Comparison of ENCODE assay signal across 17 cellular contexts in the genomic region with DNA sequence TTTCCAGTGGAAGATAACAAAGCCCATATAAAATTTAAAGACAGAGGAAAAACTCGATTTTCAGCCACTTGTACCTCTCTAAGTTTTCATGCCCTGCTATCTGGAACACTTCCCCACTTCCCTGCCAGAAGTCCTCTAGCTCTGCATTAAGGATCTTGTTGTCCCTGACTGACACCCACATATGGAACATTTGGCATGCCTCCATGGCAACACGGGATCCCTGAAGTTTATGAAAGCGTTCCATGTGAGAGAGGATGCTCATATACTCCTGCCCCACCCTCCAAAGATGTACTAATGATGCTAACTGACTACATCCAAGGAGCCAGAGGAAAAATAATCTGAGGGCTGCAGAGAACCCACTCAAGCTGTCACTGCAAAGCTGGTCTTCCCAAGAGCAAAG. TPM values are rescaled to one million over a fixed set of nuclear protein-coding genes. Genes with fewer than 3 reads are reported as not detected.
DNase-seq lines count a peak whose midpoint lies in the region; ATAC-seq, FAIRE-seq and TF ChIP-seq lines count a peak whose summit lies in the region.
"Had no signal": no experiment of that assay in that cellular context is flagged by ENCODE, and none has a peak within 500 bp of the region (broad histone marks: within the 10 kb centered on the region; RNA-seq: fewer than 3 reads in every experiment).

No MANE protein-coding gene starts in this region.

- peaks cover 39% of the 10 kb centered on the region for H3K4me1 ChIP-seq in HepG2 (ENCODE audit: insufficient read depth, low read length)
- H3K4me1 ChIP-seq in right lobe of liver, result peaks cover 0 to 66% (median 10%) of the 10 kb centered on the region in 4 donors
- H3K4me1 ChIP-seq in PC-3 (ENCODE audit: insufficient read depth, low read length), result peaks cover 61% of the 10 kb centered on the region
- peaks cover 56% of the 10 kb centered on the region for H3K4me1 ChIP-seq in endothelial cell of umbilical vein (ENCODE audit: control insufficient read depth, extremely low read depth, insufficient read depth, low read length)

- intact Hi-C loops in HepG2 (cut with micrococcal nuclease; ENCODE audit: unreplicated experiment) (no loop called here), right lobe of liver (cut with DNase I) (no loop called here), PC-3 (cut with micrococcal nuclease) (loop anchor here (2.0 kb wide), 1 partner anchor 19 kb away; no protein-coding TSS in a partner anchor), endothelial cell of umbilical vein (cut with micrococcal nuclease) (no loop called here)

- no peak for TF ChIP-seq RAD21 in HepG2 (CRISPR knock-in tag; IDR thresholded peaks at IDR 0.05)

- no peak overlapping the region for H3K4me2 ChIP-seq in HepG2 (ENCODE audit: low read depth, low read length)
- no peak overlapping the region for H3K4me2 ChIP-seq in PC-3 (ENCODE audit: low read length)
- no peak overlapping the region for H3K4me2 ChIP-seq in endothelial cell of umbilical vein (ENCODE audit: insufficient read depth, low read length)
- H3K4me2 ChIP-seq: SK-N-SH had no signal

- H3K4me3 Mint-ChIP-seq in chondrocyte (ENCODE audit: unreplicated experiment), result no peak overlapping the region
- H3K4me3 Mint-ChIP-seq: CD8-positive, alpha-beta T cell had no signal

- BruUV-seq in HepG2 (replicated peaks; lab: Mats Ljungman, UMichigan) (TSS peak; percentile 41), PC-3 (replicated peaks; lab: Mats Ljungman, UMichigan) (TSS peak; percentile 30), endothelial cell of umbilical vein (replicated peaks; lab: Mats Ljungman, UMichigan) (no TSS peak)

- FAIRE-seq in HepG2 (lab: Jason Lieb, UNC), result no peak
- no peak for FAIRE-seq in endothelial cell of umbilical vein (lab: Jason Lieb, UNC)

- H3K9me1 ChIP-seq in endothelial cell of umbilical vein (replicated peaks; ENCODE audit: control insufficient read depth, extremely low read depth, insufficient read depth, low read length), result no peaks in the 10 kb centered on the region

- no peak overlapping the region for H3K27ac Mint-ChIP-seq in chondrocyte (ENCODE audit: unreplicated experiment)
- H3K27ac Mint-ChIP-seq: CD8-positive, alpha-beta T cell had no signal

- no peaks in the 10 kb centered on the region for H3K9me2 ChIP-seq in PC-3 (replicated peaks; ENCODE audit: low read length)
- H3K9me2 ChIP-seq: SK-N-SH had no signal

- H3K9me3 Mint-ChIP-seq in chondrocyte (ENCODE audit: low read depth), result no peaks in the 10 kb centered on the region
- H3K9me3 Mint-ChIP-seq: CD8-positive, alpha-beta T cell had no signal

- H3K27ac ChIP-seq in HepG2 (ENCODE audit: extremely low read length, insufficient read depth, low read length), result no peak overlapping the region
- H3K27ac ChIP-seq in right lobe of liver, result no peak overlapping the region
- peak overlapping the region; percentile 99 for H3K27ac ChIP-seq in PC-3 (ENCODE audit: low read length)
- no peak overlapping the region for H3K27ac ChIP-seq in endothelial cell of umbilical vein (ENCODE audit: insufficient read depth, low read depth, low read length)

- no peak overlapping the region for H3K9ac ChIP-seq in HepG2 (ENCODE audit: insufficient read depth, low read depth, low read length)
- H3K9ac ChIP-seq in PC-3 (ENCODE audit: low read length), result no peak overlapping the region
- H3K9ac ChIP-seq in endothelial cell of umbilical vein (replicated peaks; ENCODE audit: extremely low read depth, insufficient read depth, low read length), result no peak overlapping the region
- H3K9ac ChIP-seq: SK-N-SH had no signal

- peaks cover 19% of the 10 kb centered on the region for H3K4me1 Mint-ChIP-seq in chondrocyte (ENCODE audit: low read depth)

- peaks cover 23% of the 10 kb centered on the region for H3K36me3 Mint-ChIP-seq in chondrocyte (ENCODE audit: low read depth)

- CTCF ChIA-PET in HepG2 (lab: Yijun Ruan, JAX; ENCODE audit: low intra/inter-chr PET ratio, low total read pairs) (no interaction called here), PC-3 (lab: Charles Lee) (interaction anchor here (0.7 kb wide), 1 partner anchor 33 kb away, joined by 3 read pairs; no protein-coding TSS in a partner anchor), endothelial cell of umbilical vein (lab: Charles Lee) (interaction anchor here (0.7 to 13.8 kb wide), 4 partner anchors 9 to 32 kb away, joined by 3 to 254 read pairs (median 4); a partner anchor contains a TSS)

- H4K20me1 ChIP-seq in HepG2 (ENCODE audit: insufficient read depth, low read length) (no peaks in the 10 kb centered on the region), PC-3 (ENCODE audit: low read length) (no peaks in the 10 kb centered on the region), endothelial cell of umbilical vein (replicated peaks; ENCODE audit: control insufficient read depth, extremely low read depth, insufficient read depth, low read length) (no peaks in the 10 kb centered on the region)

- no peak for TF ChIP-seq CTCF in HepG2 (CRISPR knock-in tag; IDR thresholded peaks at IDR 0.05)
- TF ChIP-seq CTCF in right lobe of liver (IDR thresholded peaks at IDR 0.05), result no peak
- no peak for TF ChIP-seq CTCF in PC-3 (conservative IDR thresholded peaks at IDR 0.05; ENCODE audit: low read depth, low read length)
- TF ChIP-seq CTCF in endothelial cell of umbilical vein (IDR thresholded peaks at IDR 0.05; ENCODE audit: extremely low read depth in 1 of 2, insufficient read depth in 1 of 2, low read depth in 1 of 2, low read length in 2 of 2), result no peak
- TF ChIP-seq CTCF in chondrocyte (IDR thresholded peaks at IDR 0.05), result no peak

- peaks cover 2 to 39% of the 10 kb centered on the region in 2 experiments; a peak in 4 of 5 replicates for H3K36me3 ChIP-seq in HepG2 (replicated peaks in 1 of 2; ENCODE audit: control insufficient read depth in 1 of 2, insufficient read depth in 2 of 2, low read length in 2 of 2)
- peaks cover 0 to 27% (median 7%) of the 10 kb centered on the region in 4 donors for H3K36me3 ChIP-seq in right lobe of liver
- H3K36me3 ChIP-seq in PC-3 (ENCODE audit: low read depth, low read length), result peaks cover 86% of the 10 kb centered on the region
- peaks cover 27 to 46% of the 10 kb centered on the region in 2 experiments for H3K36me3 ChIP-seq in endothelial cell of umbilical vein (ENCODE audit: control insufficient read depth in 2 of 2, extremely low read depth in 1 of 2, insufficient read depth in 2 of 2, low read length in 2 of 2)

- in situ Hi-C loops in HepG2 (cut with HindIII; ENCODE audit: extremely low pct_ligation_motif_present, low pct_unique_long_range_greater_than_20kb), result no loop called here

- POLR2A ChIA-PET in HepG2 (lab: Yijun Ruan, JAX) (no interaction called here), PC-3 (lab: Charles Lee; ENCODE audit: unreplicated experiment) (interaction anchor here (0.6 kb wide), 1 partner anchor 108 kb away, joined by 3 read pairs; no protein-coding TSS in a partner anchor), endothelial cell of umbilical vein (lab: Charles Lee) (interaction anchor here (1.4 kb wide), 1 partner anchor 15 kb away, joined by 3 read pairs; no protein-coding TSS in a partner anchor)

- no peaks in the 10 kb centered on the region for H3K27me3 Mint-ChIP-seq in chondrocyte (ENCODE audit: low read depth)

- H3K27me3 ChIP-seq in HepG2 (ENCODE audit: control insufficient read depth in 1 of 2, insufficient read depth in 2 of 2, low read length in 2 of 2) (no peaks in the 10 kb centered on the region), right lobe of liver (no peaks in the 10 kb centered on the region), PC-3 (ENCODE audit: low read length) (no peaks in the 10 kb centered on the region), endothelial cell of umbilical vein (ENCODE audit: control insufficient read depth in 2 of 2, insufficient read depth in 2 of 2, low read length in 2 of 2) (no peaks in the 10 kb centered on the region)

- peaks cover 12% of the 10 kb centered on the region for H3F3A ChIP-seq in PC-3 (ENCODE audit: low read length, unreplicated experiment)

- no peak for DNase-seq in HepG2 (ENCODE audit: low spot score)
- DNase-seq in right lobe of liver, result no peak
- DNase-seq in PC-3, result no peak
- DNase-seq in endothelial cell of umbilical vein (ENCODE audit: low read depth, low spot score), result no peak
- no peak for DNase-seq in hepatic stellate cell (ENCODE audit: low spot score)
- DNase-seq in activated CD4-positive, alpha-beta T cell treated with anti-CD3 and anti-CD28 coated beads for 1 hour, result no peak
- DNase-seq in chondrocyte (ENCODE audit: low spot score), result no peak
- DNase-seq: CD8-positive, alpha-beta T cell; Kasumi-1; NCI-H1436; NCI-H345; NCI-H69; NK-92 treated with Interleukin-12 subunit alpha and Interleukin-12 subunit beta, amount 100 ng/mL, for 24 hours; OCI-M1; SK-N-SH had no signal

- dilution Hi-C loops in endothelial cell of umbilical vein (cut with MboI; ENCODE audit: extremely low pct_ligation_motif_present, low sequenced_read_pairs), result no loop called here

- H2AFZ ChIP-seq in HepG2 (ENCODE audit: low read length), result no peak overlapping the region
- no peak overlapping the region for H2AFZ ChIP-seq in PC-3 (ENCODE audit: low read length)
- H2AFZ ChIP-seq in endothelial cell of umbilical vein (ENCODE audit: low read depth, low read length), result no peak overlapping the region

- TF ChIP-seq POLR2A in HepG2 (IDR thresholded peaks at IDR 0.05; ENCODE audit: insufficient read depth in 1 of 2, low read depth in 2 of 2, low read length in 2 of 2) (no peak), right lobe of liver (IDR thresholded peaks at IDR 0.05) (no peak), endothelial cell of umbilical vein (IDR thresholded peaks at IDR 0.05; ENCODE audit: low read depth, low read length) (peak; percentile 54)

- no peak for TF ChIP-seq EP300 in HepG2 (IDR thresholded peaks at IDR 0.05; ENCODE audit: low read depth in 2 of 2, low read length in 2 of 2)
- TF ChIP-seq EP300 in HepG2 (CRISPR knock-in tag; IDR thresholded peaks at IDR 0.05; ENCODE audit: borderline replicate concordance), result no peak

- no peaks in the 10 kb centered on the region for H3K79me2 ChIP-seq in HepG2 (ENCODE audit: insufficient read depth, low read length)
- H3K79me2 ChIP-seq in PC-3 (ENCODE audit: low read length), result peaks cover 60% of the 10 kb centered on the region
- H3K79me2 ChIP-seq in endothelial cell of umbilical vein (ENCODE audit: control insufficient read depth, insufficient read depth, low read length), result peaks cover 88% of the 10 kb centered on the region

- H3K4me3 ChIP-seq in HepG2 (replicated peaks in 1 of 3; ENCODE audit: insufficient read depth in 1 of 3, low read depth in 2 of 3, low read length in 3 of 3) (no peak overlapping the region), right lobe of liver (no peak overlapping the region), PC-3 (ENCODE audit: low read length) (no peak overlapping the region), endothelial cell of umbilical vein (replicated peaks in 1 of 3; ENCODE audit: insufficient read depth in 1 of 3, low read depth in 1 of 3, low read length in 3 of 3) (no peak overlapping the region)

- 74% methylated on average over 3 of the region's 3 CpGs for WGBS in HepG2 (ENCODE audit: low lambda C conversion rate)
- WGBS in right lobe of liver (ENCODE audit: insufficient coverage, low coverage, low lambda C conversion rate, missing lambda C conversion rate), result 90% methylated on average over 3 of the region's 3 CpGs

- H3K9me3 ChIP-seq in HepG2 (ENCODE audit: low read length), result no peaks in the 10 kb centered on the region
- no peaks in the 10 kb centered on the region for H3K9me3 ChIP-seq in right lobe of liver
- H3K9me3 ChIP-seq in PC-3 (ENCODE audit: low read length), result no peaks in the 10 kb centered on the region
- H3K9me3 ChIP-seq in endothelial cell of umbilical vein (replicated peaks; ENCODE audit: control insufficient read depth, insufficient read depth, low read length), result no peaks in the 10 kb centered on the region
- H3K9me3 ChIP-seq: SK-N-SH had no signal

- ATAC-seq in HepG2, result no peak
- ATAC-seq in right lobe of liver, result no peak
- ATAC-seq in PC-3, result no peak
- ATAC-seq: CD8-positive, alpha-beta T cell had no signal

RNA-seq across cellular contexts. Expression of a gene that starts 8.8 kb away (rescaled TPM):
- total RNA-seq in HepG2 (2016; rRNA removed; fragmentation: Illumina TruSeq; extraction: Trizol), result 0.35 TPM in 1 of 2 replicates, not detected in the other
- total RNA-seq in HepG2 (2016; cell fraction: cytosol; rRNA removed; fragmentation: Illumina TruSeq; extraction: Trizol; ENCODE audit: low read depth), result 0.71 TPM in 1 of 2 replicates, not detected in the other
- total RNA-seq in HepG2 (2016; cell fraction: insoluble cytoplasmic fraction; rRNA removed; fragmentation: Illumina TruSeq; extraction: Trizol), result not detected in 2 replicates
- total RNA-seq in HepG2 (2016; cell fraction: membrane; rRNA removed; fragmentation: Illumina TruSeq; extraction: Trizol), result 0.31 and 0.48 TPM in 2 replicates
- not detected in 2 replicates for total RNA-seq in HepG2 (2016; cell fraction: nucleus; rRNA removed; fragmentation: Illumina TruSeq; extraction: Trizol)
- polyA plus RNA-seq in HepG2 (2011; rRNA removed), result not detected in 2 replicates
- polyA plus RNA-seq in HepG2 (2011; cell fraction: cytosol; rRNA removed), result not detected in 2 replicates
- polyA plus RNA-seq in HepG2 (2011; cell fraction: nucleus; rRNA removed), result 0.19 TPM in 1 of 2 replicates, not detected in the other
- 0.24 TPM in 1 of 2 replicates, not detected in the other for polyA plus RNA-seq in HepG2 (2012)
- 0.69 and 0.77 TPM in 2 replicates for polyA plus RNA-seq in HepG2 (2016; cell fraction: cytosol; fragmentation: Illumina TruSeq; extraction: Trizol; ENCODE audit: low read depth)
- not detected in 2 replicates for polyA plus RNA-seq in HepG2 (2016; cell fraction: insoluble cytoplasmic fraction; fragmentation: Illumina TruSeq; extraction: Trizol; ENCODE audit: low read depth)
- 0.62 and 1.2 TPM in 2 replicates for polyA plus RNA-seq in HepG2 (2016; cell fraction: membrane; fragmentation: Illumina TruSeq; extraction: Trizol; ENCODE audit: low read depth)
- not detected in 2 replicates for polyA plus RNA-seq in HepG2 (2016; cell fraction: nucleus; fragmentation: Illumina TruSeq; extraction: Trizol; ENCODE audit: insufficient read depth, low read depth)
- not detected in 2 replicates for polyA minus RNA-seq in HepG2 (2011; rRNA and poly(A)+ RNA removed; ENCODE audit: low replicate concordance)
- not detected in 2 replicates for polyA minus RNA-seq in HepG2 (2011; cell fraction: cytosol; rRNA and poly(A)+ RNA removed)
- 1.3 TPM in 1 of 2 replicates, not detected in the other for polyA minus RNA-seq in HepG2 (2011; cell fraction: nucleus; rRNA and poly(A)+ RNA removed)
- total RNA-seq in right lobe of liver, result not detected
- total RNA-seq in PC-3 (2014; rRNA removed), result 1.0 TPM in 1 of 2 replicates, not detected in the other
- total RNA-seq in endothelial cell of umbilical vein, result 1.4 and 2.1 TPM in 2 replicates
- 0.21 and 0.94 TPM in 2 replicates for polyA plus RNA-seq in endothelial cell of umbilical vein
- polyA plus RNA-seq in endothelial cell of umbilical vein (2011; cell fraction: cytosol; rRNA removed), result 0.12 TPM in 1 of 2 replicates, not detected in the other
- 0.36 and 0.84 TPM in 2 replicates for polyA plus RNA-seq in endothelial cell of umbilical vein (2011; cell fraction: nucleus; rRNA removed)
- 0.48 and 0.59 TPM in 2 replicates for polyA plus RNA-seq in endothelial cell of umbilical vein (2012)
- not detected in 2 replicates for polyA minus RNA-seq in endothelial cell of umbilical vein
- not detected for polyA minus RNA-seq in endothelial cell of umbilical vein (2011; cell fraction: cytosol; rRNA and poly(A)+ RNA removed)
- 2.5 and 9.7 TPM in 2 replicates for polyA minus RNA-seq in endothelial cell of umbilical vein (2011; cell fraction: nucleus; rRNA and poly(A)+ RNA removed)
- 0.50 TPM in 1 of 3 replicates, not detected in the others for total RNA-seq in chondrocyte
- total RNA-seq: H4 had no signal
- polyA plus RNA-seq: BJ had no signal

RNA-seq across cellular contexts. Expression of a gene that starts 26.8 kb away (rescaled TPM):
- total RNA-seq in HepG2 (2016; rRNA removed; fragmentation: Illumina TruSeq; extraction: Trizol) (184 and 289 TPM in 2 replicates), right lobe of liver (100 to 1,000 TPM; 145 to 314 (median 197) TPM), PC-3 (2014; rRNA removed) (134 and 170 TPM in 2 replicates), endothelial cell of umbilical vein (1,084 and 1,141 TPM in 2 replicates), chondrocyte (579 to 718 TPM (median 705 TPM) in 3 replicates)
- 17.9 and 18.3 TPM in 2 replicates for total RNA-seq in HepG2 (2016; cell fraction: cytosol; rRNA removed; fragmentation: Illumina TruSeq; extraction: Trizol; ENCODE audit: low read depth)
- 187 and 287 TPM in 2 replicates for total RNA-seq in HepG2 (2016; cell fraction: insoluble cytoplasmic fraction; rRNA removed; fragmentation: Illumina TruSeq; extraction: Trizol)
- 57.6 and 59.8 TPM in 2 replicates for total RNA-seq in HepG2 (2016; cell fraction: membrane; rRNA removed; fragmentation: Illumina TruSeq; extraction: Trizol)
- 207 and 235 TPM in 2 replicates for total RNA-seq in HepG2 (2016; cell fraction: nucleus; rRNA removed; fragmentation: Illumina TruSeq; extraction: Trizol)
- polyA plus RNA-seq in HepG2 (2011; rRNA removed) (127 and 132 TPM in 2 replicates), endothelial cell of umbilical vein (898 and 992 TPM in 2 replicates)
- polyA plus RNA-seq in HepG2 (2011; cell fraction: cytosol; rRNA removed), result 79.2 and 136 TPM in 2 replicates
- 35.8 and 50.3 TPM in 2 replicates for polyA plus RNA-seq in HepG2 (2011; cell fraction: nucleus; rRNA removed)
- polyA plus RNA-seq in HepG2 (2012), result 99.3 and 122 TPM in 2 replicates
- polyA plus RNA-seq in HepG2 (2016; cell fraction: cytosol; fragmentation: Illumina TruSeq; extraction: Trizol; ENCODE audit: low read depth), result 34.0 and 44.2 TPM in 2 replicates
- 136 and 153 TPM in 2 replicates for polyA plus RNA-seq in HepG2 (2016; cell fraction: insoluble cytoplasmic fraction; fragmentation: Illumina TruSeq; extraction: Trizol; ENCODE audit: low read depth)
- polyA plus RNA-seq in HepG2 (2016; cell fraction: membrane; fragmentation: Illumina TruSeq; extraction: Trizol; ENCODE audit: low read depth), result 35.5 and 37.5 TPM in 2 replicates
- polyA plus RNA-seq in HepG2 (2016; cell fraction: nucleus; fragmentation: Illumina TruSeq; extraction: Trizol; ENCODE audit: insufficient read depth, low read depth), result 257 and 263 TPM in 2 replicates
- 118 and 499 TPM in 2 replicates for polyA minus RNA-seq in HepG2 (2011; rRNA and poly(A)+ RNA removed; ENCODE audit: low replicate concordance)
- polyA minus RNA-seq in HepG2 (2011; cell fraction: cytosol; rRNA and poly(A)+ RNA removed), result 42.6 and 62.0 TPM in 2 replicates
- polyA minus RNA-seq in HepG2 (2011; cell fraction: nucleus; rRNA and poly(A)+ RNA removed), result 31.4 and 43.6 TPM in 2 replicates
- 1,189 and 1,210 TPM in 2 replicates for polyA plus RNA-seq in endothelial cell of umbilical vein (2011; cell fraction: cytosol; rRNA removed)
- polyA plus RNA-seq in endothelial cell of umbilical vein (2011; cell fraction: nucleus; rRNA removed), result 468 and 574 TPM in 2 replicates
- 1,678 and 2,079 TPM in 2 replicates for polyA plus RNA-seq in endothelial cell of umbilical vein (2012)
- polyA minus RNA-seq in endothelial cell of umbilical vein, result 1,358 and 1,650 TPM in 2 replicates
- polyA minus RNA-seq in endothelial cell of umbilical vein (2011; cell fraction: cytosol; rRNA and poly(A)+ RNA removed), result 111 TPM
- polyA minus RNA-seq in endothelial cell of umbilical vein (2011; cell fraction: nucleus; rRNA and poly(A)+ RNA removed), result 286 and 554 TPM in 2 replicates
